In the genomic region with DNA sequence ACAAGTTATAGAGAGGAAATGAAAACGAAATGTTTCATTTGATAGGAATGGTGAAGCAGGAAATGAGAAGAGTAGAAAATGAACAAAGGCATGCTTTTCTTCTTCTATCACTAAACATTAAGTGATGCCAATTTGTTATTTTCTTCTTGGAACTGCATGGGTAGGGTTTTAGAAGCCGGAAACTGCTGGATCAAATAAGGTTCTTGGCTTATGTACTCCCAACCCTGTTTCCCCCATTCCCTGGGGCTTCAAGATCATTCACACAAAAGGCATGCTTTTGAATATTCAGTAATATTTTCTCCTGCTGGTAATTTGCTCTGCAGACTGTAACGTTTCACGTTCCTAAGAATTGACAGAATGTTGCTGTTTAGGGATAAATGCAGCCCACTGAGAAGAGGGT, we compare ENCODE assay signal across 15 cellular contexts.
A peak's percentile ranks its signal among the peaks of the same experiment; 100 is the strongest.
DNase-seq lines count a peak whose midpoint lies in the region; ATAC-seq and TF ChIP-seq lines count a peak whose summit lies in the region.
"Had no signal": no experiment of that assay in that cellular context is flagged by ENCODE, and none has a peak within 500 bp of the region (broad histone marks: within the 10 kb centered on the region; RNA-seq: fewer than 3 reads in every experiment).

No MANE protein-coding gene starts in this region.

- no peak for TF ChIP-seq CTCF in A673 (conservative IDR thresholded peaks at IDR 0.05; ENCODE audit: low read depth, low read length)

- DNase-seq in Right ventricle myocardium inferior (ENCODE audit: missing footprints) (no peak), cardiac septum (ENCODE audit: low spot score) (no peak), A673 (ENCODE audit: low spot score) (peak; percentile 96), RPMI7951 (ENCODE audit: low read depth) (peak; percentile 7), foreskin melanocyte (peak; percentile 44), GDM1 (lab: John Stamatoyannopoulos, UW) (no peak)
- DNase-seq: CD8-positive, alpha-beta T cell; COR-L47; H9 had no signal

- no peaks in the 10 kb centered on the region for H3K9me3 Mint-ChIP-seq in activated T-helper 17 cell treated with anti-CD3 and anti-CD28 coated beads, Interleukin-2, amount 50 U/mL, for 72 hours
- H3K9me3 Mint-ChIP-seq: CD8-positive, alpha-beta T cell; H9 had no signal

- intact Hi-C loops in Right ventricle myocardium inferior (cut with DNase I) (no loop called here), cardiac septum (cut with DNase I) (no loop called here), A673 (cut with micrococcal nuclease; ENCODE audit: unreplicated experiment) (loop anchor here (2.0 to 10.0 kb wide), 2 partner anchors 252 to 730 kb away; no protein-coding TSS in a partner anchor)

- H3K4me1 ChIP-seq in A673 (ENCODE audit: insufficient read depth, low read length, poor library complexity, severe bottlenecking), result peaks cover 57% of the 10 kb centered on the region
- H3K4me1 ChIP-seq: A549 had no signal

- ATAC-seq in Right ventricle myocardium inferior (peak; percentile 69), GM18498 (IDR thresholded peaks at IDR 0.05; ENCODE audit: unreplicated experiment) (no peak)
- ATAC-seq in activated T-helper 17 cell treated with anti-CD3 and anti-CD28 coated beads, Interleukin-2, amount 50 U/mL, for 72 hours (replicated peaks), result no peak
- ATAC-seq: A549; CD8-positive, alpha-beta T cell had no signal

- H3K36me3 ChIP-seq in A673 (ENCODE audit: insufficient read depth, low read length, poor library complexity, severe bottlenecking), result no peaks in the 10 kb centered on the region
- H3K36me3 ChIP-seq: BLaER1 had no signal

- H3K36me3 Mint-ChIP-seq in activated T-helper 17 cell treated with anti-CD3 and anti-CD28 coated beads, Interleukin-2, amount 50 U/mL, for 72 hours (ENCODE audit: low read depth), result no peaks in the 10 kb centered on the region
- H3K36me3 Mint-ChIP-seq: CD14-positive monocyte; CD8-positive, alpha-beta T cell had no signal

- POLR2A ChIA-PET in A673 (lab: Charles Lee; ENCODE audit: low non-redundant PET), result no interaction called here

- no peak overlapping the region for H3K4me3 Mint-ChIP-seq in activated T-helper 17 cell treated with anti-CD3 and anti-CD28 coated beads, Interleukin-2, amount 50 U/mL, for 72 hours
- H3K4me3 Mint-ChIP-seq: CD14-positive monocyte; CD8-positive, alpha-beta T cell; H9 had no signal

- H3K4me3 ChIP-seq in A673 (ENCODE audit: low read depth, low read length, poor library complexity, severe bottlenecking), result no peak overlapping the region
- H3K4me3 ChIP-seq: A549, BLaER1 had no signal

- CTCF ChIA-PET in A673 (lab: Charles Lee), result no interaction called here

- BruUV-seq in A673 (replicated peaks; lab: Mats Ljungman, UMichigan), result no TSS peak

- no peaks in the 10 kb centered on the region for H3K27me3 ChIP-seq in A673 (replicated peaks; ENCODE audit: insufficient read depth, low read depth, low read length, poor library complexity)
- H3K27me3 ChIP-seq: BLaER1 had no signal

- no peaks in the 10 kb centered on the region for H3K4me1 Mint-ChIP-seq in activated T-helper 17 cell treated with anti-CD3 and anti-CD28 coated beads, Interleukin-2, amount 50 U/mL, for 72 hours
- H3K4me1 Mint-ChIP-seq: CD14-positive monocyte had no signal

- H3K27ac Mint-ChIP-seq in activated T-helper 17 cell treated with anti-CD3 and anti-CD28 coated beads, Interleukin-2, amount 50 U/mL, for 72 hours, result no peak overlapping the region
- H3K27ac Mint-ChIP-seq: CD14-positive monocyte; CD8-positive, alpha-beta T cell had no signal

- peaks cover 5% of the 10 kb centered on the region for H3K9me3 ChIP-seq in A673 (ENCODE audit: low read depth, low read length, poor library complexity, severe bottlenecking)
- H3K9me3 ChIP-seq: A549, BLaER1 had no signal

- H3K27me3 Mint-ChIP-seq in activated T-helper 17 cell treated with anti-CD3 and anti-CD28 coated beads, Interleukin-2, amount 50 U/mL, for 72 hours, result no peaks in the 10 kb centered on the region

- peak overlapping the region; percentile 85 for H3K27ac ChIP-seq in A673 (ENCODE audit: low read depth, low read length, poor library complexity, severe bottlenecking)
- H3K27ac ChIP-seq: 22Rv1, A549, BLaER1 had no signal

Comparison
In these comparisons a context has a peak if more than half of its experiments do, and no peak if none do; other contexts are left out.
1. DNase-seq: peak in A673 (single experiment), RPMI7951 (single experiment) and foreskin melanocyte (single experiment); none in Right ventricle myocardium inferior (single experiment), cardiac septum (single experiment) and GDM1 (single experiment).